4 cellular contexts compared by ENCODE assay signal in genomic region chr3:9851383-9851782, GRCh38. TPM values are rescaled to one million over a fixed set of nuclear protein-coding genes. Genes with fewer than 3 reads are reported as not detected.
"Had no signal": no experiment of that assay in that cellular context is flagged by ENCODE, and none has a peak within 500 bp of the region (broad histone marks: within the 10 kb centered on the region; RNA-seq: fewer than 3 reads in every experiment).

No MANE protein-coding gene starts in this region.

RNA-seq across cellular contexts. Expression of gene CIDEC, which starts 28.7 kb away (rescaled TPM):
- total RNA-seq: GM23338, H1, H9, IMR-90 had no signal
